In genomic region chr2:164841719-164842623, GRCh38 we compare ENCODE assay signal across 1 cellular context.
A peak's percentile ranks its signal among the peaks of the same experiment; 100 is the strongest.
TF ChIP-seq lines count a peak whose summit lies in the region.

A gene with protein sequence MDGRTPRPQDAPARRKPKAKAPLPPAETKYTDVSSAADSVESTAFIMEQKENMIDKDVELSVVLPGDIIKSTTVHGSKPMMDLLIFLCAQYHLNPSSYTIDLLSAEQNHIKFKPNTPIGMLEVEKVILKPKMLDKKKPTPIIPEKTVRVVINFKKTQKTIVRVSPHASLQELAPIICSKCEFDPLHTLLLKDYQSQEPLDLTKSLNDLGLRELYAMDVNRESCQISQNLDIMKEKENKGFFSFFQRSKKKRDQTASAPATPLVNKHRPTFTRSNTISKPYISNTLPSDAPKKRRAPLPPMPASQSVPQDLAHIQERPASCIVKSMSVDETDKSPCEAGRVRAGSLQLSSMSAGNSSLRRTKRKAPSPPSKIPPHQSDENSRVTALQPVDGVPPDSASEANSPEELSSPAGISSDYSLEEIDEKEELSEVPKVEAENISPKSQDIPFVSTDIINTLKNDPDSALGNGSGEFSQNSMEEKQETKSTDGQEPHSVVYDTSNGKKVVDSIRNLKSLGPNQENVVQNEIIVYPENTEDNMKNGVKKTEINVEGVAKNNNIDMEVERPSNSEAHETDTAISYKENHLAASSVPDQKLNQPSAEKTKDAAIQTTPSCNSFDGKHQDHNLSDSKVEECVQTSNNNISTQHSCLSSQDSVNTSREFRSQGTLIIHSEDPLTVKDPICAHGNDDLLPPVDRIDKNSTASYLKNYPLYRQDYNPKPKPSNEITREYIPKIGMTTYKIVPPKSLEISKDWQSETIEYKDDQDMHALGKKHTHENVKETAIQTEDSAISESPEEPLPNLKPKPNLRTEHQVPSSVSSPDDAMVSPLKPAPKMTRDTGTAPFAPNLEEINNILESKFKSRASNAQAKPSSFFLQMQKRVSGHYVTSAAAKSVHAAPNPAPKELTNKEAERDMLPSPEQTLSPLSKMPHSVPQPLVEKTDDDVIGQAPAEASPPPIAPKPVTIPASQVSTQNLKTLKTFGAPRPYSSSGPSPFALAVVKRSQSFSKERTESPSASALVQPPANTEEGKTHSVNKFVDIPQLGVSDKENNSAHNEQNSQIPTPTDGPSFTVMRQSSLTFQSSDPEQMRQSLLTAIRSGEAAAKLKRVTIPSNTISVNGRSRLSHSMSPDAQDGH (minus strand): TSS chr2:164841823. CDS start chr2:164841196, 627 bp downstream.

TF ChIP-seq in HepG2, 621 proteins besides CTCF, POLR2A, EP300 and RAD21 (continued from another document and continues in another):
- TF ChIP-seq USF2 (IDR thresholded peaks at IDR 0.05; ENCODE audit: low read depth, low read length), result no peak
- no peak; the same call in 1 of the 2 replicates for TF ChIP-seq USF2 (CRISPR knock-in tag; IDR thresholded peaks at IDR 0.05; ENCODE audit: borderline replicate concordance)
- no peak for TF ChIP-seq NFRKB (IDR thresholded peaks at IDR 0.05)
- no peak for TF ChIP-seq ZNF737 (CRISPR knock-in tag; IDR thresholded peaks at IDR 0.05; ENCODE audit: borderline replicate concordance)
- no peak for TF ChIP-seq U2AF2 (IDR thresholded peaks at IDR 0.05; ENCODE audit: low read depth, low read length)
- no peak for TF ChIP-seq NR3C1 (CRISPR knock-in tag; IDR thresholded peaks at IDR 0.05)
- TF ChIP-seq SP4 (CRISPR knock-in tag; IDR thresholded peaks at IDR 0.05), result no peak
- TF ChIP-seq BCL3 (CRISPR knock-in tag; IDR thresholded peaks at IDR 0.05), result no peak; the same call in none of the 2 replicates
- peak; percentile 24; the same call in 1 of the 2 replicates for TF ChIP-seq ZSCAN25 (CRISPR knock-in tag; IDR thresholded peaks at IDR 0.05)
- no peak for TF ChIP-seq ZSCAN9 (CRISPR knock-in tag; IDR thresholded peaks at IDR 0.05; ENCODE audit: borderline replicate concordance)
- peak; percentile 80 for TF ChIP-seq PTBP1 (IDR thresholded peaks at IDR 0.05; ENCODE audit: low read depth, low read length, poor library complexity, severe bottlenecking)
- TF ChIP-seq ZBTB14 (CRISPR knock-in tag; IDR thresholded peaks at IDR 0.05), result 0 out of 2 replicates have a peak, but pooled peaks have one; percentile 4
- peak; percentile 92 for TF ChIP-seq CCDC6 (CRISPR knock-in tag; IDR thresholded peaks at IDR 0.05)
- TF ChIP-seq ZNF850 (CRISPR knock-in tag; conservative IDR thresholded peaks at IDR 0.05), result 0 out of 2 replicates have a peak, but pooled peaks have one; percentile 36
- TF ChIP-seq EHMT2 (IDR thresholded peaks at IDR 0.05; ENCODE audit: borderline replicate concordance, low read depth, low read length), result no peak
- peak; percentile 90 for TF ChIP-seq RBFOX2 (IDR thresholded peaks at IDR 0.05; ENCODE audit: low read depth, low read length)
- TF ChIP-seq, protein P1, sequence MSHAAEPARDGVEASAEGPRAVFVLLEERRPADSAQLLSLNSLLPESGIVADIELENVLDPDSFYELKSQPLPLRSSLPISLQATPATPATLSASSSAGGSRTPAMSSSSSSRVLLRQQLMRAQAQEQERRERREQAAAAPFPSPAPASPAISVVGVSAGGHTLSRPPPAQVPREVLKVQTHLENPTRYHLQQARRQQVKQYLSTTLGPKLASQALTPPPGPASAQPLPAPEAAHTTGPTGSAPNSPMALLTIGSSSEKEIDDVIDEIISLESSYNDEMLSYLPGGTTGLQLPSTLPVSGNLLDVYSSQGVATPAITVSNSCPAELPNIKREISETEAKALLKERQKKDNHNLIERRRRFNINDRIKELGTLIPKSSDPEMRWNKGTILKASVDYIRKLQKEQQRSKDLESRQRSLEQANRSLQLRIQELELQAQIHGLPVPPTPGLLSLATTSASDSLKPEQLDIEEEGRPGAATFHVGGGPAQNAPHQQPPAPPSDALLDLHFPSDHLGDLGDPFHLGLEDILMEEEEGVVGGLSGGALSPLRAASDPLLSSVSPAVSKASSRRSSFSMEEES (CRISPR knock-in tag; IDR thresholded peaks at IDR 0.05), result no peak; the same call in none of the 2 replicates
- peak; percentile 65 for TF ChIP-seq ZNF451 (CRISPR knock-in tag; IDR thresholded peaks at IDR 0.05)
- TF ChIP-seq KDM5B (CRISPR knock-in tag; IDR thresholded peaks at IDR 0.05; ENCODE audit: borderline replicate concordance), result peak; percentile 92
- TF ChIP-seq, protein P2, sequence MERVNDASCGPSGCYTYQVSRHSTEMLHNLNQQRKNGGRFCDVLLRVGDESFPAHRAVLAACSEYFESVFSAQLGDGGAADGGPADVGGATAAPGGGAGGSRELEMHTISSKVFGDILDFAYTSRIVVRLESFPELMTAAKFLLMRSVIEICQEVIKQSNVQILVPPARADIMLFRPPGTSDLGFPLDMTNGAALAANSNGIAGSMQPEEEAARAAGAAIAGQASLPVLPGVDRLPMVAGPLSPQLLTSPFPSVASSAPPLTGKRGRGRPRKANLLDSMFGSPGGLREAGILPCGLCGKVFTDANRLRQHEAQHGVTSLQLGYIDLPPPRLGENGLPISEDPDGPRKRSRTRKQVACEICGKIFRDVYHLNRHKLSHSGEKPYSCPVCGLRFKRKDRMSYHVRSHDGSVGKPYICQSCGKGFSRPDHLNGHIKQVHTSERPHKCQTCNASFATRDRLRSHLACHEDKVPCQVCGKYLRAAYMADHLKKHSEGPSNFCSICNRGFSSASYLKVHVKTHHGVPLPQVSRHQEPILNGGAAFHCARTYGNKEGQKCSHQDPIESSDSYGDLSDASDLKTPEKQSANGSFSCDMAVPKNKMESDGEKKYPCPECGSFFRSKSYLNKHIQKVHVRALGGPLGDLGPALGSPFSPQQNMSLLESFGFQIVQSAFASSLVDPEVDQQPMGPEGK (CRISPR knock-in tag; IDR thresholded peaks at IDR 0.05), result peak; percentile 92
- peak; percentile 86; the same call in 1 of the 2 replicates for TF ChIP-seq ZNF782 (CRISPR knock-in tag; IDR thresholded peaks at IDR 0.05; ENCODE audit: borderline replicate concordance)
- no peak for TF ChIP-seq GMEB2 (CRISPR knock-in tag; IDR thresholded peaks at IDR 0.05; ENCODE audit: low read depth)
- peak; percentile 84 for TF ChIP-seq CBFB (CRISPR knock-in tag; IDR thresholded peaks at IDR 0.05)
- TF ChIP-seq SSRP1 (CRISPR knock-in tag; IDR thresholded peaks at IDR 0.05), result no peak
- TF ChIP-seq AHR (CRISPR knock-in tag; IDR thresholded peaks at IDR 0.05), result no peak
- peak; percentile 44; the same call in 1 of the 2 replicates for TF ChIP-seq ZNF329 (CRISPR knock-in tag; IDR thresholded peaks at IDR 0.05; ENCODE audit: low read depth)
- no peak for TF ChIP-seq GPN1 (CRISPR knock-in tag; IDR thresholded peaks at IDR 0.05; ENCODE audit: borderline replicate concordance)
- TF ChIP-seq SNAPC5 (CRISPR knock-in tag; IDR thresholded peaks at IDR 0.05; ENCODE audit: borderline replicate concordance), result no peak
- 0 out of 2 replicates have a peak, but pooled peaks have one; percentile 43 for TF ChIP-seq TEAD2 (CRISPR knock-in tag; IDR thresholded peaks at IDR 0.05)
- TF ChIP-seq ZBTB21 (CRISPR knock-in tag; IDR thresholded peaks at IDR 0.05), result no peak
- no peak for TF ChIP-seq CSRNP2 (CRISPR knock-in tag; conservative IDR thresholded peaks at IDR 0.05; ENCODE audit: low read depth)
- TF ChIP-seq DR1 (CRISPR knock-in tag; IDR thresholded peaks at IDR 0.05), result peak; percentile 47
- 0 out of 2 replicates have a peak, but pooled peaks have one; percentile 43 for TF ChIP-seq ZBTB20 (CRISPR knock-in tag; IDR thresholded peaks at IDR 0.05; ENCODE audit: borderline replicate concordance, low read depth)
- no peak for TF ChIP-seq HMGA1 (CRISPR knock-in tag; conservative IDR thresholded peaks at IDR 0.05)
- TF ChIP-seq FOXO4 (CRISPR knock-in tag; conservative IDR thresholded peaks at IDR 0.05), result no peak
- TF ChIP-seq ZBTB1 (CRISPR knock-in tag; IDR thresholded peaks at IDR 0.05; ENCODE audit: borderline replicate concordance), result no peak
- TF ChIP-seq NCOA5 (CRISPR knock-in tag; IDR thresholded peaks at IDR 0.05), result no peak
- TF ChIP-seq ZBED4 (CRISPR knock-in tag; IDR thresholded peaks at IDR 0.05; ENCODE audit: borderline replicate concordance), result peak; percentile 49; the same call in 1 of the 2 replicates
